9 cellular contexts compared by ENCODE assay signal in genomic region chr22:22865311-22866072, GRCh38. TPM values are rescaled to one million over a fixed set of nuclear protein-coding genes. Genes with fewer than 3 reads are reported as not detected.
DNase-seq lines count a peak whose midpoint lies in the region; ATAC-seq and TF ChIP-seq lines count a peak whose summit lies in the region.
"Had no signal": no experiment of that assay in that cellular context is flagged by ENCODE, and none has a peak within 500 bp of the region (broad histone marks: within the 10 kb centered on the region; RNA-seq: fewer than 3 reads in every experiment).

No MANE protein-coding gene starts in this region.

- no peak for TF ChIP-seq CTCF in natural killer cell (IDR thresholded peaks at IDR 0.05)

- peak; percentile 84 for ATAC-seq in GM19035 (IDR thresholded peaks at IDR 0.05; ENCODE audit: unreplicated experiment)
- ATAC-seq in HG02678 (IDR thresholded peaks at IDR 0.05; ENCODE audit: unreplicated experiment), result peak; percentile 88
- ATAC-seq in T-cell (replicated peaks in 1 of 4), result peak; percentile 57 to 87 (median 75)
- peak; percentile 51 to 62 (median 58) for ATAC-seq in natural killer cell
- ATAC-seq in HG03108 (IDR thresholded peaks at IDR 0.05; ENCODE audit: unreplicated experiment), result no peak

- peak overlapping the region; percentile 86 to 89 for H3K27ac Mint-ChIP-seq in T-cell
- H3K27ac Mint-ChIP-seq in natural killer cell, result peak overlapping the region; percentile 70 to 78

- CTCF ChIA-PET in T-cell (lab: Charles Lee), result interaction anchor here in 1 of 2 donors (0.8 kb wide), 1 partner anchor 172 kb away, joined by 3 read pairs; no protein-coding TSS in a partner anchor

- peak overlapping the region in 1 of 3 donors; percentile 24 for H3K4me3 Mint-ChIP-seq in T-cell
- H3K4me3 Mint-ChIP-seq in natural killer cell, result peak overlapping the region; percentile 13
- H3K4me3 Mint-ChIP-seq: neural crest cell had no signal

- H3K36me3 Mint-ChIP-seq in T-cell (no peaks in the 10 kb centered on the region), natural killer cell (no peaks in the 10 kb centered on the region)

- POLR2A ChIA-PET in T-cell (lab: Charles Lee), result no interaction called here

- H3K27me3 Mint-ChIP-seq in T-cell (no peaks in the 10 kb centered on the region), natural killer cell (ENCODE audit: low read depth in 2 of 2) (no peaks in the 10 kb centered on the region)

- intact Hi-C loops in natural killer cell (cut with micrococcal nuclease), result no loop called here

- DNase-seq in T-cell (peak in 16 of 34 experiments; percentile 4 to 45 (median 19)), natural killer cell (no peak), NCI-H187 (lab: John Stamatoyannopoulos, UW) (no peak), cortex of kidney (lab: John Stamatoyannopoulos, UW) (no peak)

- H3K9me3 Mint-ChIP-seq in T-cell (no peaks in the 10 kb centered on the region), natural killer cell (peaks cover 0 to 4% of the 10 kb centered on the region in 2 donors)
- H3K9me3 Mint-ChIP-seq: neural crest cell had no signal

- H3K4me1 Mint-ChIP-seq in T-cell (peaks cover 37 to 49% (median 39%) of the 10 kb centered on the region in 3 donors), natural killer cell (peaks cover 51 to 52% of the 10 kb centered on the region in 2 donors)

RNA-seq across cellular contexts. Expression of gene IGLL5, which starts 22.1 kb away (rescaled TPM):
- total RNA-seq in T-cell (1 to 10 TPM in 3 of 5 donors, under 1 TPM in 2; 0.35 to 2.9 (median 2.1) TPM), natural killer cell (100 to 1,000 TPM in 1 of 3 donors, under 1 TPM in 2; 0.38 to 124 (median 0.93) TPM)
- total RNA-seq: GM23248, neural crest cell had no signal
